8 cellular contexts compared by ENCODE assay signal in genomic region chr1:167720965-167721616, GRCh38. TPM values are rescaled to one million over a fixed set of nuclear protein-coding genes. Genes with fewer than 3 reads are reported as not detected.
DNase-seq lines count a peak whose midpoint lies in the region; ATAC-seq and TF ChIP-seq lines count a peak whose summit lies in the region.

No MANE protein-coding gene starts in this region.

- intact Hi-C loops in Right ventricle myocardium inferior (cut with DNase I), result loop anchor here (1.0 kb wide), 1 partner anchor 215 kb away; the partner anchor contains the start of gene DCAF6

- H3K36me3 Mint-ChIP-seq in activated T-cell treated with anti-CD3 and anti-CD28 coated beads, Interleukin-2, amount 50 U/mL, for 24 hours (ENCODE audit: low read depth), result peaks cover 4% of the 10 kb centered on the region
- peaks cover 5% of the 10 kb centered on the region for H3K36me3 Mint-ChIP-seq in activated naive CD8-positive, alpha-beta T cell treated with anti-CD3 and anti-CD28 coated beads for 36 hours

- H3K27me3 Mint-ChIP-seq in activated T-cell treated with anti-CD3 and anti-CD28 coated beads, Interleukin-2, amount 50 U/mL, for 24 hours, result no peaks in the 10 kb centered on the region
- H3K27me3 Mint-ChIP-seq in activated naive CD8-positive, alpha-beta T cell treated with anti-CD3 and anti-CD28 coated beads for 36 hours, result no peaks in the 10 kb centered on the region

- peak overlapping the region; percentile 95 for H3K4me2 ChIP-seq in osteoblast (ENCODE audit: insufficient read depth, low read length)

- H3K27ac Mint-ChIP-seq in activated T-cell treated with anti-CD3 and anti-CD28 coated beads, Interleukin-2, amount 50 U/mL, for 24 hours, result peak overlapping the region; percentile 91
- H3K27ac Mint-ChIP-seq in activated naive CD8-positive, alpha-beta T cell treated with anti-CD3 and anti-CD28 coated beads for 36 hours, result peak overlapping the region; percentile 2

- H2AFZ ChIP-seq in osteoblast (ENCODE audit: low read length), result peak overlapping the region; percentile 93

- peaks cover 29% of the 10 kb centered on the region for H3K4me1 ChIP-seq in osteoblast (ENCODE audit: insufficient read depth, low read length)

- peak; percentile 66 for TF ChIP-seq CTCF in osteoblast (IDR thresholded peaks at IDR 0.05; ENCODE audit: extremely low read depth, low read depth, low read length)

- H3K4me1 Mint-ChIP-seq in activated T-cell treated with anti-CD3 and anti-CD28 coated beads, Interleukin-2, amount 50 U/mL, for 24 hours (ENCODE audit: low read depth), result peaks cover 58% of the 10 kb centered on the region
- peaks cover 30% of the 10 kb centered on the region for H3K4me1 Mint-ChIP-seq in activated naive CD8-positive, alpha-beta T cell treated with anti-CD3 and anti-CD28 coated beads for 36 hours

- ATAC-seq in Right ventricle myocardium inferior (peak; percentile 53), GM21576 (IDR thresholded peaks at IDR 0.05; ENCODE audit: unreplicated experiment) (no peak)

- no peaks in the 10 kb centered on the region for H3K9me3 Mint-ChIP-seq in activated T-cell treated with anti-CD3 and anti-CD28 coated beads, Interleukin-2, amount 50 U/mL, for 24 hours
- no peaks in the 10 kb centered on the region for H3K9me3 Mint-ChIP-seq in activated naive CD8-positive, alpha-beta T cell treated with anti-CD3 and anti-CD28 coated beads for 36 hours

- peak overlapping the region; percentile 87 for H3K4me3 Mint-ChIP-seq in activated T-cell treated with anti-CD3 and anti-CD28 coated beads, Interleukin-2, amount 50 U/mL, for 24 hours
- H3K4me3 Mint-ChIP-seq in activated naive CD8-positive, alpha-beta T cell treated with anti-CD3 and anti-CD28 coated beads for 36 hours, result peak overlapping the region; percentile 92

- peaks cover 32% of the 10 kb centered on the region for H4K20me1 ChIP-seq in osteoblast (ENCODE audit: insufficient read depth, low read length)

- no peaks in the 10 kb centered on the region for H3K27me3 ChIP-seq in osteoblast (ENCODE audit: insufficient read depth, low read length)

- H3K4me3 ChIP-seq in osteoblast (ENCODE audit: insufficient read depth, low read length), result peak overlapping the region; percentile 95

- no peaks in the 10 kb centered on the region for H3K9me3 ChIP-seq in osteoblast (ENCODE audit: low read depth, low read length)

- H3K36me3 ChIP-seq in osteoblast (ENCODE audit: insufficient read depth, low read length), result no peaks in the 10 kb centered on the region

- H3K27ac ChIP-seq in osteoblast (ENCODE audit: low read depth, low read length), result peak overlapping the region; percentile 81

- no peak for DNase-seq in activated T-cell treated with anti-CD3 and anti-CD28 coated beads, Interleukin-2, amount 50 U/mL, for 24 hours
- DNase-seq in activated T-cell treated with anti-CD3 and anti-CD28 coated beads for 4 hours (no peak), MV-4-11 (lab: John Stamatoyannopoulos, UW) (peak; percentile 74), Right ventricle myocardium inferior (ENCODE audit: missing footprints) (no peak), osteoblast (ENCODE audit: insufficient read length, low spot score, missing footprints) (peak; percentile 88), NCI-H1930 (lab: John Stamatoyannopoulos, UW) (no peak)
- no peak for DNase-seq in activated naive CD8-positive, alpha-beta T cell treated with anti-CD3 and anti-CD28 coated beads for 36 hours

- H3K79me2 ChIP-seq in osteoblast (ENCODE audit: insufficient read depth, low read length), result peaks cover 43% of the 10 kb centered on the region

RNA-seq across cellular contexts. Expression of gene MPZL1, which starts 0.7 kb away (rescaled TPM):
- 10 to 100 TPM; 15.9 to 17.3 TPM for total RNA-seq in activated naive CD8-positive, alpha-beta T cell treated with anti-CD3 and anti-CD28 coated beads for 36 hours
- total RNA-seq in Right ventricle myocardium inferior (47.9 TPM), osteoblast (189 and 215 TPM in 2 replicates)

Comparison
In these comparisons a context has a peak if more than half of its experiments do, and no peak if none do; other contexts are left out.
1. DNase-seq: peak in MV-4-11 (single experiment) and osteoblast (single experiment); none in activated T-cell treated with anti-CD3 and anti-CD28 coated beads, Interleukin-2, amount 50 U/mL, for 24 hours (single experiment), activated T-cell treated with anti-CD3 and anti-CD28 coated beads for 4 hours (single experiment), activated naive CD8-positive, alpha-beta T cell treated with anti-CD3 and anti-CD28 coated beads for 36 hours (single experiment), Right ventricle myocardium inferior (single experiment) and NCI-H1930 (0 of 2).